8 cellular contexts compared by ENCODE assay signal in the genomic region with DNA sequence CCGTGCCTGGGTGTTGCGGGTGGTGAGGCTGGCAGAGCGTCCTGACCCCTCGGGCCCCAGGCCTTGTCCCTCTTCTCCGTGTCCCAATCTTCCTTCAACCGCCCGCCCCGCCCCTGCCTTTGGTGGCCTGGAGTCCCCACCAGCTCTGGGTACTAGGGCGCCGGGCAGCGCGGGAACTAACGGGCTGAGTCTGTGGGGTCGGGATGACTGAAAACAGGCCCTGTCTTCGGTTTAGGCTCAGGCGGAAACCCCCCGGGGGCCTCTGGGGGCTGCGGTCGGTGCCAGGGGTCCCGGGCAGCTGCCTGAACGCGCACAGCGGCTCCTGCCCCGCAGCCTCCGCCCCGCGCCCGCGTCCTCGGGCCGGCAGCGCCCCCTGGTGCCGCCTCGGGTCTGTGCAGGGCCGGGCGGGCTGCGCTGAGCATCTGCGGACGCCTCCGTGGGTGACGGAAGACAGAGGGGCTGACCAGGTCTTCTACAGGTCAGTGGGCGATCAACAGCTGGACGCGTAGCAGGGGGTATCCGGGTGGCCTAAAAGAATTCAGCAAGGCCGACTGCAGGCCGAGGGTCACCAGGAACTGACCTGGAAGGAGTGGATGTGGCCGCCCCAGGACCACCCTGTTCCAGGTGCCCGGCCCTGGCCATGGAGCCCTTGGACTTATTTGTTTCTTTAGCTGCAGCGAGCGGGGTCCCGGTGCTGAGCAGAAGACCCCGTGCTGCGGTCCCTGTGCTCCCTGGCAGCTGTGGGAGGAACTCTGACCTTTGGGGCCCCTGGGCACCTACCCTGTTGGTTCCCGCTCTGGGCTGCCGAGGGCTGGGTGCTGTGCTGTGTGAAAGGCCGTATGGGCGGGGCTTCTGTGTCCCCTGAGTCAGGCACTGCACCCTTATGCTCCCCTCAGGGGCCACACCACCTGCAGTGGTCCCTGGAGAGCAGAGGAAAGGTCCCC.
DNase-seq lines count a peak whose midpoint lies in the region; ATAC-seq and TF ChIP-seq lines count a peak whose summit lies in the region.
"Not testable (repeated sequence)": the region's sequence is repeated elsewhere in the genome, so short reads cannot be mapped to it uniquely, and the experiment has no call there.

No MANE protein-coding gene starts in this region.

- H3K4me3 ChIP-seq in colonic mucosa: not testable (repeated sequence)

- BruUV-seq in Calu3 (replicated peaks; lab: Mats Ljungman, UMichigan): not testable (repeated sequence)

- H3K9ac ChIP-seq in colonic mucosa (ENCODE audit: low read depth in 2 of 2, low read length in 2 of 2): not testable (repeated sequence)

- not testable (repeated sequence) for H3K27ac Mint-ChIP-seq in Calu3 (ENCODE audit: unreplicated experiment); activated CD8-positive, alpha-beta T cell treated with anti-CD3 and anti-CD28 coated beads, Interleukin-2, amount 10 ng/mL, durations not matched to agents 7 days and 5 days

- POLR2A ChIA-PET in activated CD8-positive, alpha-beta T cell treated with anti-CD3 and anti-CD28 coated beads, Interleukin-2, amount 10 ng/mL, durations not matched to agents 7 days and 5 days (lab: Charles Lee): not testable (repeated sequence)

- CTCF ChIA-PET in Calu3 (lab: Charles Lee): interaction anchor here (0.9 kb wide), 1 partner anchor 9 kb away, joined by 3 read pairs; no protein-coding TSS in a partner anchor
- CTCF ChIA-PET in activated CD8-positive, alpha-beta T cell treated with anti-CD3 and anti-CD28 coated beads, Interleukin-2, amount 10 ng/mL, durations not matched to agents 7 days and 5 days (lab: Charles Lee): interaction anchor here (0.6 to 2.4 kb wide), 6 partner anchors 9 to 485 kb away, joined by 3 to 15 read pairs (median 8); no protein-coding TSS in a partner anchor

- H3K27ac ChIP-seq in colonic mucosa: not testable (repeated sequence)

- ATAC-seq in GM21360 (IDR thresholded peaks at IDR 0.05; ENCODE audit: unreplicated experiment) (peak; percentile 84), HG03039 (IDR thresholded peaks at IDR 0.05; ENCODE audit: unreplicated experiment) (peak; percentile 61), left lobe of liver (peak; percentile 96)
- peak; percentile 97 for ATAC-seq in activated CD8-positive, alpha-beta T cell treated with anti-CD3 and anti-CD28 coated beads, Interleukin-2, amount 10 ng/mL, durations not matched to agents 7 days and 5 days

- not testable (repeated sequence) for H3K4me1 Mint-ChIP-seq in Calu3 (ENCODE audit: low read depth, unreplicated experiment); activated CD8-positive, alpha-beta T cell treated with anti-CD3 and anti-CD28 coated beads, Interleukin-2, amount 10 ng/mL, durations not matched to agents 7 days and 5 days (ENCODE audit: low read depth)

- H3K4me1 ChIP-seq in colonic mucosa: not testable (repeated sequence)

- not testable (repeated sequence) for H3K36me3 ChIP-seq in colonic mucosa

- H3K27me3 ChIP-seq in colonic mucosa: peaks cover 19% of the 10 kb centered on the region

- not testable (repeated sequence) for H3K4me3 Mint-ChIP-seq in Calu3 (ENCODE audit: low read depth, unreplicated experiment); activated CD8-positive, alpha-beta T cell treated with anti-CD3 and anti-CD28 coated beads, Interleukin-2, amount 10 ng/mL, durations not matched to agents 7 days and 5 days

- DNase-seq in Calu3: peak; percentile 47
- DNase-seq in NCI-H2196 (lab: John Stamatoyannopoulos, UW; ENCODE audit: unreplicated experiment): peak; percentile 29
- peak; percentile 46 for DNase-seq in activated CD8-positive, alpha-beta T cell treated with anti-CD3 and anti-CD28 coated beads, Interleukin-2, amount 10 ng/mL, durations not matched to agents 7 days and 5 days
- peak; percentile 20 for DNase-seq in colonic mucosa
- DNase-seq in left lobe of liver (ENCODE audit: low spot score): peak; percentile 39
- DNase-seq in stimulated activated CD4-positive, alpha-beta T cell treated with anti-CD3 and anti-CD28 coated beads, Interleukin-4, amount 100 ng/mL, for 1 hour: peak; percentile 48

- TF ChIP-seq CTCF in Calu3 (IDR thresholded peaks at IDR 0.05; ENCODE audit: unreplicated experiment): not testable (repeated sequence)
- peak; percentile 55 for TF ChIP-seq CTCF in colonic mucosa (IDR thresholded peaks at IDR 0.05)

- intact Hi-C loops in Calu3 (cut with micrococcal nuclease; ENCODE audit: unreplicated experiment); colonic mucosa (cut with DNase I): not testable (repeated sequence)

- H3K9me3 Mint-ChIP-seq in Calu3 (ENCODE audit: low read depth, unreplicated experiment); activated CD8-positive, alpha-beta T cell treated with anti-CD3 and anti-CD28 coated beads, Interleukin-2, amount 10 ng/mL, durations not matched to agents 7 days and 5 days (ENCODE audit: insufficient read depth): not testable (repeated sequence)

- peaks cover 95% of the 10 kb centered on the region for H3K27me3 Mint-ChIP-seq in Calu3 (ENCODE audit: unreplicated experiment)
- H3K27me3 Mint-ChIP-seq in activated CD8-positive, alpha-beta T cell treated with anti-CD3 and anti-CD28 coated beads, Interleukin-2, amount 10 ng/mL, durations not matched to agents 7 days and 5 days (ENCODE audit: low read depth): peaks cover 32% of the 10 kb centered on the region

- H3K9me3 ChIP-seq in colonic mucosa: not testable (repeated sequence)

- not testable (repeated sequence) for H3K36me3 Mint-ChIP-seq in Calu3 (ENCODE audit: insufficient read depth, unreplicated experiment); activated CD8-positive, alpha-beta T cell treated with anti-CD3 and anti-CD28 coated beads, Interleukin-2, amount 10 ng/mL, durations not matched to agents 7 days and 5 days (ENCODE audit: low read depth)
